20 cellular contexts compared by ENCODE assay signal in the genomic region with DNA sequence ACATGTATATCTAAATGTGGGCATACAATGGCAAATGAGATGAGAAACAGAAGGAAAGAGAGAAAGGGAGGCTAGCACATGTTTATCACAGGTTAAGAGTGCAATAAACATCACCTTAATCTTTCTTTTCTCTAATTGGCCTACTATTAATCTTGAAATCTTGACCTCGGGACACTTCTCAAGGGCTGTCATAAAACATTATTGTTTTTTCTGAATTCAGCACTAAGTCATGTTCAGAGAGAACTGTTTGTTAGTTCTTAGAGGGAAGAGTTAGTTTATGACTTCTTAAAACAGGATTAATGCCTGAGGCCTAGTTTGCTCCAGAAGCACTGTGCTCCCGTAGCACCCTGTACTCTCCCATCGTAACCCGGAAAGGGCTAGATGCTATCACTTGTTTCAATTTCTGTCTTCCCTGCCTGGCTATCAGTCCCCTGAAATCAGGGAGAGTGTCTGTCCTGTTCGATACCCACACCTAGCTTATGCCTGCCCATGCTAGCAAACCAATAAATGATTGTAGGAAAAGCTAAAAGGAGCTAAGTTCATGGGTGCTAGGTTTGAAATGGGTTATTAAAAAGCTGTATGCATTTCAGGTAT.
DNase-seq lines count a peak whose midpoint lies in the region; ATAC-seq lines count a peak whose summit lies in the region.
"Had no signal": no experiment of that assay in that cellular context is flagged by ENCODE, and none has a peak within 500 bp of the region (broad histone marks: within the 10 kb centered on the region; RNA-seq: fewer than 3 reads in every experiment).

No MANE protein-coding gene starts in this region.

- ATAC-seq in stimulated activated naive CD8-positive, alpha-beta T cell treated with anti-CD3 and anti-CD28 coated beads, Interleukin-15, amount 100 ng/mL, for 72 hours = no peak
- ATAC-seq in naive B cell (ENCODE audit: low read depth in 2 of 2) = no peak
- ATAC-seq in HG03460 (IDR thresholded peaks at IDR 0.05; ENCODE audit: unreplicated experiment) = no peak
- ATAC-seq: A549 had no signal

- intact Hi-C loops in posterior cingulate gyrus (cut with DNase I) = no loop called here

- H3K36me3 Mint-ChIP-seq in stimulated activated naive CD8-positive, alpha-beta T cell treated with anti-CD3 and anti-CD28 coated beads, Interleukin-15, Interleukin-2, amounts not matched to agents 100 ng/mL and 50 ng/mL, for 24 hours (ENCODE audit: low read depth) = no peaks in the 10 kb centered on the region
- H3K36me3 Mint-ChIP-seq in activated naive CD8-positive, alpha-beta T cell treated with anti-CD3 and anti-CD28 coated beads for 36 hours = no peaks in the 10 kb centered on the region
- no peaks in the 10 kb centered on the region for H3K36me3 Mint-ChIP-seq in naive B cell

- no peaks in the 10 kb centered on the region for H3K9me3 Mint-ChIP-seq in stimulated activated naive CD8-positive, alpha-beta T cell treated with anti-CD3 and anti-CD28 coated beads, Interleukin-15, Interleukin-2, amounts not matched to agents 100 ng/mL and 50 ng/mL, for 24 hours
- H3K9me3 Mint-ChIP-seq in stimulated activated naive CD8-positive, alpha-beta T cell treated with anti-CD3 and anti-CD28 coated beads, Interleukin-15, amount 100 ng/mL, for 72 hours = no peaks in the 10 kb centered on the region
- peaks cover 3% of the 10 kb centered on the region for H3K9me3 Mint-ChIP-seq in activated naive CD8-positive, alpha-beta T cell treated with anti-CD3 and anti-CD28 coated beads for 36 hours
- H3K9me3 Mint-ChIP-seq in naive B cell = peaks cover 0 to 5% (median 0%) of the 10 kb centered on the region in 7 donors
- H3K9me3 Mint-ChIP-seq: HFFc6 had no signal

- DNase-seq in stimulated activated naive CD8-positive, alpha-beta T cell treated with anti-CD3 and anti-CD28 coated beads, Interleukin-15, amount 100 ng/mL, for 72 hours = no peak
- no peak for DNase-seq in activated naive CD8-positive, alpha-beta T cell treated with anti-CD3 and anti-CD28 coated beads for 36 hours
- DNase-seq in naive B cell (no peak), NCI-H69 (lab: John Stamatoyannopoulos, UW) (no peak), CD1c-positive myeloid dendritic cell (ENCODE audit: extremely low spot score) (no peak), posterior cingulate gyrus (no peak)
- DNase-seq: C1 segment of cervical spinal cord, DMS79 treated with DMSO at 0.1 percent for 48 hours, HFFc6, IMR-90, MG63, NCI-H1048, NCI-H1436, NCI-H1930, NCI-H226, NCI-H524, PC-9 had no signal

- H3K4me3 Mint-ChIP-seq in stimulated activated naive CD8-positive, alpha-beta T cell treated with anti-CD3 and anti-CD28 coated beads, Interleukin-15, Interleukin-2, amounts not matched to agents 100 ng/mL and 50 ng/mL, for 24 hours = no peak overlapping the region
- no peak overlapping the region for H3K4me3 Mint-ChIP-seq in stimulated activated naive CD8-positive, alpha-beta T cell treated with anti-CD3 and anti-CD28 coated beads, Interleukin-15, amount 100 ng/mL, for 72 hours
- no peak overlapping the region for H3K4me3 Mint-ChIP-seq in activated naive CD8-positive, alpha-beta T cell treated with anti-CD3 and anti-CD28 coated beads for 36 hours
- H3K4me3 Mint-ChIP-seq in naive B cell = peak overlapping the region in 1 of 8 donors; percentile 7
- H3K4me3 Mint-ChIP-seq: HFFc6 had no signal

- H3K27me3 Mint-ChIP-seq in stimulated activated naive CD8-positive, alpha-beta T cell treated with anti-CD3 and anti-CD28 coated beads, Interleukin-15, Interleukin-2, amounts not matched to agents 100 ng/mL and 50 ng/mL, for 24 hours = no peaks in the 10 kb centered on the region
- H3K27me3 Mint-ChIP-seq in stimulated activated naive CD8-positive, alpha-beta T cell treated with anti-CD3 and anti-CD28 coated beads, Interleukin-15, amount 100 ng/mL, for 72 hours = no peaks in the 10 kb centered on the region
- H3K27me3 Mint-ChIP-seq in activated naive CD8-positive, alpha-beta T cell treated with anti-CD3 and anti-CD28 coated beads for 36 hours = no peaks in the 10 kb centered on the region
- H3K27me3 Mint-ChIP-seq in naive B cell = no peaks in the 10 kb centered on the region

- H3K4me1 Mint-ChIP-seq in stimulated activated naive CD8-positive, alpha-beta T cell treated with anti-CD3 and anti-CD28 coated beads, Interleukin-15, Interleukin-2, amounts not matched to agents 100 ng/mL and 50 ng/mL, for 24 hours (ENCODE audit: low read depth) = peaks cover 24% of the 10 kb centered on the region
- peaks cover 31% of the 10 kb centered on the region for H3K4me1 Mint-ChIP-seq in stimulated activated naive CD8-positive, alpha-beta T cell treated with anti-CD3 and anti-CD28 coated beads, Interleukin-15, amount 100 ng/mL, for 72 hours
- H3K4me1 Mint-ChIP-seq in activated naive CD8-positive, alpha-beta T cell treated with anti-CD3 and anti-CD28 coated beads for 36 hours = peaks cover 20% of the 10 kb centered on the region
- H3K4me1 Mint-ChIP-seq in naive B cell = peaks cover 22 to 31% (median 27%) of the 10 kb centered on the region in 3 donors

- H3K27ac Mint-ChIP-seq in stimulated activated naive CD8-positive, alpha-beta T cell treated with anti-CD3 and anti-CD28 coated beads, Interleukin-15, Interleukin-2, amounts not matched to agents 100 ng/mL and 50 ng/mL, for 24 hours = peak overlapping the region; percentile 27
- H3K27ac Mint-ChIP-seq in stimulated activated naive CD8-positive, alpha-beta T cell treated with anti-CD3 and anti-CD28 coated beads, Interleukin-15, amount 100 ng/mL, for 72 hours = peak overlapping the region in 1 of 2 donors; percentile 43
- peak overlapping the region; percentile 86 for H3K27ac Mint-ChIP-seq in activated naive CD8-positive, alpha-beta T cell treated with anti-CD3 and anti-CD28 coated beads for 36 hours
- H3K27ac Mint-ChIP-seq in naive B cell = peak overlapping the region in 4 of 6 donors; percentile 9 to 77 (median 44)
- H3K27ac Mint-ChIP-seq: HFFc6 had no signal
